ENCODE assay signal across 7 cellular contexts in the genomic region with DNA sequence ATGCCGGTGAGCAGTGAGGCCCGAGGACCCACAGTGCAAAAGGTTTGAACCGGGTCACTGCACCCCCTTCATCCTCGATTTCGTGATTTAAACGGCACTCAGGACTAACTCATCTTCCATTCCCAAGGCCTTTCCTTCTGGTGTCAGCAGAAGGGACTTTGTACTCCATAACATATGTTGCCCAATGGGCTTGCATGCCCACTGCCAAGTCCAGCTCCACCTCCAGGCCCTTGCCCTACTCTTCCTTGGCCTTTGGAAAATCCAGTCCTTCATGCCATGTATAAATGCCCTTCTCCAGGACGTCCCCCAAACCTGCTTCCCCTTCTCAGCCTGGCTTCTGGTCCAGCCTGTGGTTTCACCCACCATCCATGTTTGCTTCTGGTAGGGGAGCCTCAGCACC. TPM values are rescaled to one million over a fixed set of nuclear protein-coding genes. Genes with fewer than 3 reads are reported as not detected.
A peak's percentile ranks its signal among the peaks of the same experiment; 100 is the strongest.
DNase-seq lines count a peak whose midpoint lies in the region; ATAC-seq, FAIRE-seq and TF ChIP-seq lines count a peak whose summit lies in the region.
"Not testable (repeated sequence)": the region's sequence is repeated elsewhere in the genome, so short reads cannot be mapped to it uniquely, and the experiment has no call there.
"Had no signal": no experiment of that assay in that cellular context is flagged by ENCODE, and none has a peak within 500 bp of the region (broad histone marks: within the 10 kb centered on the region; RNA-seq: fewer than 3 reads in every experiment).

No MANE protein-coding gene starts in this region.

- H3K27ac Mint-ChIP-seq in T-helper 17 cell: peak overlapping the region; percentile 39

- H3K4me1 ChIP-seq in duodenal mucosa (ENCODE audit: control insufficient read depth in 1 of 2, insufficient read depth in 2 of 2, low read length in 2 of 2); mucosa of descending colon (ENCODE audit: low read depth): not testable (repeated sequence)
- H3K4me1 ChIP-seq in liver (ENCODE audit: control insufficient read depth in 4 of 4, insufficient read depth in 4 of 4, low read length in 3 of 4): peaks cover 16 to 34% (median 25%) of the 10 kb centered on the region in 4 donors

- not testable (repeated sequence) for DNase-seq in GM12891 (ENCODE audit: insufficient read length, low spot score); T-helper 17 cell; left lobe of liver (ENCODE audit: low spot score); mucosa of descending colon

- peak; percentile 28 for FAIRE-seq in GM12891 (lab: Jason Lieb, UNC)

- not testable (repeated sequence) for TF ChIP-seq RAD21 in liver (IDR thresholded peaks at IDR 0.05)

- TF ChIP-seq POLR2A in GM12891 (IDR thresholded peaks at IDR 0.05; ENCODE audit: low read depth, low read length): not testable (repeated sequence)

- not testable (repeated sequence) for H3K9me3 ChIP-seq in T-helper 17 cell (ENCODE audit: control insufficient read depth, low read length, poor library complexity, severe bottlenecking); duodenal mucosa (ENCODE audit: control insufficient read depth in 1 of 2, low read length in 2 of 2); liver (ENCODE audit: control insufficient read depth in 4 of 4, low read length in 3 of 4); mucosa of descending colon

- H3K27me3 Mint-ChIP-seq in T-helper 17 cell: not testable (repeated sequence)

- not testable (repeated sequence) for H3K9ac ChIP-seq in duodenal mucosa (ENCODE audit: low read depth in 1 of 2, low read length in 2 of 2)
- H3K9ac ChIP-seq in liver (ENCODE audit: low read depth in 1 of 2, low read length in 2 of 2): peak overlapping the region; percentile 43 to 58

- H3K4me3 ChIP-seq in duodenal mucosa (ENCODE audit: low read depth in 1 of 2, low read length in 2 of 2); mucosa of descending colon: not testable (repeated sequence)
- peak overlapping the region; percentile 20 to 75 (median 55) for H3K4me3 ChIP-seq in liver (ENCODE audit: low read depth in 1 of 3, low read length in 3 of 3)

- H3K4me3 Mint-ChIP-seq in T-helper 17 cell: not testable (repeated sequence)

- not testable (repeated sequence) for H3K36me3 Mint-ChIP-seq in T-helper 17 cell (ENCODE audit: low read depth)

- WGBS in liver: 11% methylated on average over 1 of the region's 7 CpGs

- H3K4me1 Mint-ChIP-seq in T-helper 17 cell: not testable (repeated sequence)

- TF ChIP-seq CTCF in liver (IDR thresholded peaks at IDR 0.05; ENCODE audit: low read depth, low read length, missing input control); mucosa of descending colon (IDR thresholded peaks at IDR 0.05): not testable (repeated sequence)

- not testable (repeated sequence) for H3K27me3 ChIP-seq in duodenal mucosa (ENCODE audit: control insufficient read depth in 1 of 2, insufficient read depth in 2 of 2, low read length in 2 of 2); liver (ENCODE audit: control insufficient read depth in 4 of 4, insufficient read depth in 4 of 4, low read length in 3 of 4)

- intact Hi-C loops in mucosa of descending colon (cut with DNase I, micrococcal nuclease): not testable (repeated sequence)

- not testable (repeated sequence) for ATAC-seq in T-helper 17 cell
- ATAC-seq in left lobe of liver (peak; percentile 38), mucosa of descending colon (peak; percentile 19)

- H3K27ac ChIP-seq in duodenal mucosa (ENCODE audit: low read depth, low read length) (peak overlapping the region; percentile 56), liver (ENCODE audit: low read depth in 1 of 2, low read length in 2 of 2) (peak overlapping the region; percentile 98 to 99)

- H3K36me3 ChIP-seq in duodenal mucosa (ENCODE audit: control insufficient read depth in 1 of 2, insufficient read depth in 2 of 2, low read length in 2 of 2); liver (ENCODE audit: control insufficient read depth in 4 of 4, insufficient read depth in 3 of 4, low read depth in 1 of 4, low read length in 3 of 4); mucosa of descending colon (ENCODE audit: low read depth): not testable (repeated sequence)

RNA-seq across cellular contexts. Expression of a gene that starts 0.4 kb away (rescaled TPM):
- 1.1 TPM for polyA plus RNA-seq in GM12891 (2012; ENCODE audit: low read depth, missing spikeins)
- 1 to 10 TPM; 5.9 to 9.6 TPM for total RNA-seq in T-helper 17 cell
- 358 TPM for total RNA-seq in left lobe of liver
- total RNA-seq in liver: 100 to 1,000 TPM in 1 of 2 donors, 10 to 100 TPM in 1; 23.8 to 236 TPM
- polyA plus RNA-seq in liver: 100 to 1,000 TPM; 175 to 486 TPM
- total RNA-seq in mucosa of descending colon: 10 to 100 TPM in 1 of 3 donors, 1 to 10 TPM in 2; 3.8 to 10.0 (median 4.7) TPM
- polyA plus RNA-seq: CD14-positive monocyte had no signal

RNA-seq across cellular contexts. Expression of a gene that starts 39.6 kb away (rescaled TPM):
- 112 TPM for polyA plus RNA-seq in GM12891 (2012; ENCODE audit: low read depth, missing spikeins)
- 10 to 100 TPM; 47.6 to 59.1 TPM for total RNA-seq in T-helper 17 cell
- 51.0 TPM for total RNA-seq in left lobe of liver
- 10 to 100 TPM; 43.7 to 45.4 TPM for total RNA-seq in liver
- polyA plus RNA-seq in liver: 100 to 1,000 TPM in 1 of 2 donors, 10 to 100 TPM in 1; 67.7 to 235 TPM
- 100 to 1,000 TPM in 2 of 3 donors, 10 to 100 TPM in 1; 85.3 to 106 (median 105) TPM for total RNA-seq in mucosa of descending colon

RNA-seq across cellular contexts. Expression of a gene that starts 50.7 kb away (rescaled TPM):
- 125 TPM for polyA plus RNA-seq in GM12891 (2012; ENCODE audit: low read depth, missing spikeins)
- total RNA-seq in T-helper 17 cell: 10 to 100 TPM; 43.7 to 96.1 TPM
- 83.8 TPM for total RNA-seq in left lobe of liver
- total RNA-seq in liver: 1 to 10 TPM; 7.2 to 8.9 TPM
- 100 to 1,000 TPM in 1 of 2 donors, 10 to 100 TPM in 1; 70.9 to 115 TPM for polyA plus RNA-seq in liver
- 100 to 1,000 TPM in 2 of 3 donors, 10 to 100 TPM in 1; 79.7 to 118 (median 102) TPM for total RNA-seq in mucosa of descending colon

RNA-seq across cellular contexts. Expression of a gene that starts 56.1 kb away (rescaled TPM):
- 0.85 TPM for polyA plus RNA-seq in GM12891 (2012; ENCODE audit: low read depth, missing spikeins)
- total RNA-seq in T-helper 17 cell (1 to 10 TPM in 1 of 2 donors, under 1 TPM in 1; 0.90 to 2.1 TPM), left lobe of liver (1.2 TPM), liver (1 to 10 TPM; 1.8 to 5.1 TPM), mucosa of descending colon (10 to 100 TPM; 13.0 to 15.7 (median 13.5) TPM)
- polyA plus RNA-seq in liver: 1 to 10 TPM in 1 of 2 donors, under 1 TPM in 1; 0.89 to 1.3 TPM

RNA-seq across cellular contexts. Expression of a gene that starts 59.6 kb away (rescaled TPM):
- polyA plus RNA-seq in GM12891 (2012; ENCODE audit: low read depth, missing spikeins): 13.8 TPM
- total RNA-seq in T-helper 17 cell: 10 to 100 TPM in 1 of 2 donors, 1 to 10 TPM in 1; 9.1 to 10.6 TPM
- total RNA-seq in left lobe of liver: 19.7 TPM
- total RNA-seq in liver: 10 to 100 TPM; 28.4 to 33.9 TPM
- 10 to 100 TPM; 12.8 to 19.4 TPM for polyA plus RNA-seq in liver
- total RNA-seq in mucosa of descending colon: 10 to 100 TPM; 24.3 to 35.8 (median 35.4) TPM
